10 cellular contexts compared by ENCODE assay signal in genomic region chr4:73776363-73776762, GRCh38. TPM values are rescaled to one million over a fixed set of nuclear protein-coding genes. Genes with fewer than 3 reads are reported as not detected.
DNase-seq lines count a peak whose midpoint lies in the region; ATAC-seq and TF ChIP-seq lines count a peak whose summit lies in the region.
"Had no signal": no experiment of that assay in that cellular context is flagged by ENCODE, and none has a peak within 500 bp of the region (broad histone marks: within the 10 kb centered on the region; RNA-seq: fewer than 3 reads in every experiment).

No MANE protein-coding gene starts in this region.

- intact Hi-C loops in Calu3 (cut with micrococcal nuclease; ENCODE audit: unreplicated experiment): no loop called here

- no peaks in the 10 kb centered on the region for H3K9me3 Mint-ChIP-seq in Calu3 (ENCODE audit: low read depth, unreplicated experiment)
- H3K9me3 Mint-ChIP-seq: neural crest cell had no signal

- H3K36me3 Mint-ChIP-seq in Calu3 (ENCODE audit: insufficient read depth, unreplicated experiment): no peaks in the 10 kb centered on the region

- no peaks in the 10 kb centered on the region for H3K27me3 ChIP-seq in neutrophil

- H3K27ac Mint-ChIP-seq in Calu3 (ENCODE audit: unreplicated experiment): peak overlapping the region; percentile 60

- H3K36me3 ChIP-seq in neutrophil: no peaks in the 10 kb centered on the region

- peak; percentile 60 for DNase-seq in Calu3
- peak; percentile 11 for DNase-seq in NCI-H460 (ENCODE audit: extremely low read depth, low read depth)
- peak; percentile 98 for DNase-seq in dermis microvascular lymphatic vessel endothelial cell (ENCODE audit: low read depth in 2 of 2)
- DNase-seq in NCI-H2227 treated with DMSO at 0.1 percent for 48 hours (lab: John Stamatoyannopoulos, UW): no peak
- DNase-seq in SKM-1 treated with dmso at 0.1 percent for 144 hours (lab: John Stamatoyannopoulos, UW; ENCODE audit: unreplicated experiment): no peak

- no peak overlapping the region for H3K4me3 ChIP-seq in neutrophil (ENCODE audit: low read depth in 1 of 2, low read length in 1 of 2)

- H3K4me1 ChIP-seq in neutrophil (ENCODE audit: control insufficient read depth in 1 of 2, insufficient read depth in 1 of 2, low read depth in 1 of 2, low read length in 1 of 2): peaks cover 4 to 14% of the 10 kb centered on the region in 2 experiments

- no peaks in the 10 kb centered on the region for H3K9me3 ChIP-seq in neutrophil

- peak overlapping the region; percentile 33 for H3K27ac ChIP-seq in neutrophil

- H3K27me3 Mint-ChIP-seq in Calu3 (ENCODE audit: unreplicated experiment): no peaks in the 10 kb centered on the region

- BruUV-seq in Calu3 (replicated peaks; lab: Mats Ljungman, UMichigan): no TSS peak

- H3K4me1 Mint-ChIP-seq in Calu3 (ENCODE audit: low read depth, unreplicated experiment): peaks cover 10% of the 10 kb centered on the region
- H3K4me1 Mint-ChIP-seq: central memory CD8-positive, alpha-beta T cell had no signal

- no peak overlapping the region for H3K4me3 Mint-ChIP-seq in Calu3 (ENCODE audit: low read depth, unreplicated experiment)
- H3K4me3 Mint-ChIP-seq: central memory CD8-positive, alpha-beta T cell; neural crest cell had no signal

- TF ChIP-seq CTCF in Calu3 (IDR thresholded peaks at IDR 0.05; ENCODE audit: unreplicated experiment): no peak
- TF ChIP-seq CTCF in neutrophil (IDR thresholded peaks at IDR 0.05): no peak

- ATAC-seq in GM19467 (IDR thresholded peaks at IDR 0.05; ENCODE audit: unreplicated experiment) (no peak), HG03025 (IDR thresholded peaks at IDR 0.05; ENCODE audit: low FRiP score, unreplicated experiment) (no peak)

- CTCF ChIA-PET in Calu3 (lab: Charles Lee): interaction anchor here (1.0 to 1.1 kb wide), 2 partner anchors 88 to 358 kb away, joined by 3 to 5 read pairs; no protein-coding TSS in a partner anchor

RNA-seq across cellular contexts. Expression of gene CXCL8, which starts 36.0 kb away (rescaled TPM):
- total RNA-seq in Calu3 (2022) (222 and 404 TPM in 2 replicates), dermis microvascular lymphatic vessel endothelial cell (35.7 and 48.3 TPM in 2 replicates)
- total RNA-seq in NCI-H460 (2014; rRNA removed; shearing (Covaris generic)): 1,552 and 1,559 TPM in 2 replicates
- 662 and 826 TPM in 2 replicates for polyA plus RNA-seq in NCI-H460 (2014; cell fraction: nucleus; rRNA removed)
- total RNA-seq: neural crest cell had no signal

Comparison
In these comparisons a context has a peak if more than half of its experiments do, and no peak if none do; other contexts are left out.
1. DNase-seq: peak in Calu3 (single experiment), NCI-H460 (single experiment) and dermis microvascular lymphatic vessel endothelial cell (2 of 2); none in NCI-H2227 treated with DMSO at 0.1 percent for 48 hours (single experiment) and SKM-1 treated with dmso at 0.1 percent for 144 hours (single experiment).